21 cellular contexts compared by ENCODE assay signal in the genomic region with DNA sequence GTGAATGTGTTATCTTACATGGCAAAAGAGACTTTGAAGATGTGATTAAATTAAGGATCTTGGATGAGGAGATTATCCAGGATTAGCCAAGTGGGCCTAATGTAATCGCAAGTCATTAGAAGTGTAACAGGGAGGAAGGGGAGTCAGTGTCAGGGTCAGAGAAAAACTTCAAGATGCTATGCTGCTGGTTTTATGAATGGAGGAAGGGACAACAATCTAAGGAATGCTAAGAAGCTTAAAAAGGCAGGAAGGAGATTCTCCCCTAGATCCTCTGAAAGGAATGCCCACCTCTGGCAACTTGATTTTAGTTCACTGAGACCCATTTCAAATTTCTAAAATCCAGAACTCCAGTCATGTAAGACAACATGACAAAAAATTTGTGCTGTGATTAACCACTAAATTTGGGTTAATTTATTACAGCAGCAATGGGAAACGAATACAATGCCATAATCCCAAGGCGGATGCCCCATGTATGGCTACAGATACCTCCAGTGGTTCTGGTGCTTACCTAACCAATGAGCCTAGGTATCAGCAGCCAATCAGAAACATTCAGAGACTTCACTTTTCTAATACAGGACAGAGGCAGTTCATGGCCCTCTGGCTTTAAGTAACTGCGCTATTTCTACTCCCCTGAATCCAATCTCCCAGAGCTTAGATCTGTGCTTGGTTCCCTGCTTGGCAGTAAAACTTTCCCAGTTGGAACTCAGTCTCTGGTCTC. TPM values are rescaled to one million over a fixed set of nuclear protein-coding genes. Genes with fewer than 3 reads are reported as not detected.
A peak's percentile ranks its signal among the peaks of the same experiment; 100 is the strongest.
DNase-seq lines count a peak whose midpoint lies in the region; ATAC-seq, FAIRE-seq and TF ChIP-seq lines count a peak whose summit lies in the region.
"Had no signal": no experiment of that assay in that cellular context is flagged by ENCODE, and none has a peak within 500 bp of the region (broad histone marks: within the 10 kb centered on the region; RNA-seq: fewer than 3 reads in every experiment).

No MANE protein-coding gene starts in this region.

- H3K4me2 ChIP-seq in H9 (ENCODE audit: insufficient read depth, insufficient read length, low read length) = no peak overlapping the region
- no peak overlapping the region for H3K4me2 ChIP-seq in H1 (ENCODE audit: insufficient read depth in 1 of 2, low read depth in 2 of 2, low read length in 2 of 2)
- H3K4me2 ChIP-seq in neural progenitor cell = no peak overlapping the region
- H3K4me2 ChIP-seq: BLaER1 had no signal

- H3K23ac ChIP-seq in H9 (ENCODE audit: insufficient read length, low read depth, low read length) = no peak overlapping the region
- no peak overlapping the region for H3K23ac ChIP-seq in H1 (ENCODE audit: insufficient read length)

- no peaks in the 10 kb centered on the region for H3K36me3 ChIP-seq in H1 (ENCODE audit: control insufficient read depth in 2 of 4, insufficient read depth in 4 of 4, low read length in 3 of 4)
- no peaks in the 10 kb centered on the region for H3K36me3 ChIP-seq in neural progenitor cell
- H3K36me3 ChIP-seq: BLaER1 had no signal

- no peak overlapping the region for H3K4ac ChIP-seq in H9 (ENCODE audit: low read depth, low read length)
- H3K4ac ChIP-seq in H1 (replicated peaks; ENCODE audit: insufficient read length, low read depth, low read length) = no peak overlapping the region

- TF ChIP-seq CTCF in H9 (conservative IDR thresholded peaks at IDR 0.05) (no peak), H1 (IDR thresholded peaks at IDR 0.05; ENCODE audit: control extremely low read depth in 1 of 3, insufficient read depth in 1 of 3, low read depth in 1 of 3, low read length in 3 of 3) (no peak), neural progenitor cell (IDR thresholded peaks at IDR 0.05) (no peak)

- ATAC-seq in GM18520 (IDR thresholded peaks at IDR 0.05; ENCODE audit: unreplicated experiment) = no peak
- ATAC-seq: HCT116 had no signal

- H2BK20ac ChIP-seq in H9 (ENCODE audit: low read depth, low read length, poor library complexity, severe bottlenecking) (no peak overlapping the region), H1 (ENCODE audit: low read length) (no peak overlapping the region)

- no peaks in the 10 kb centered on the region for H4K20me1 ChIP-seq in H9 (ENCODE audit: control insufficient read depth, insufficient read depth, insufficient read length)
- no peaks in the 10 kb centered on the region for H4K20me1 ChIP-seq in H1 (replicated peaks in 1 of 2; ENCODE audit: control insufficient read depth in 1 of 2, insufficient read depth in 2 of 2, low read length in 2 of 2)
- H4K20me1 ChIP-seq in neural progenitor cell (ENCODE audit: low read depth) = no peaks in the 10 kb centered on the region
- H4K20me1 ChIP-seq: BLaER1 had no signal

- H3K9me3 Mint-ChIP-seq in H9 (no peaks in the 10 kb centered on the region), neural progenitor cell (no peaks in the 10 kb centered on the region)
- H3K9me3 Mint-ChIP-seq in activated naive CD4-positive, alpha-beta T cell treated with anti-CD3 and anti-CD28 coated beads, Interleukin-2, amount 10 ng/mL, durations not matched to agents 7 days and 5 days = no peaks in the 10 kb centered on the region
- H3K9me3 Mint-ChIP-seq: CD14-positive monocyte; CD4-positive, alpha-beta memory T cell; HFFc6 had no signal

- H3K4me3 Mint-ChIP-seq in H9 (no peak overlapping the region), neural progenitor cell (no peak overlapping the region)
- H3K4me3 Mint-ChIP-seq in activated naive CD4-positive, alpha-beta T cell treated with anti-CD3 and anti-CD28 coated beads, Interleukin-2, amount 10 ng/mL, durations not matched to agents 7 days and 5 days = no peak overlapping the region
- H3K4me3 Mint-ChIP-seq: CD14-positive monocyte; CD4-positive, alpha-beta memory T cell; HFFc6 had no signal

- H3K79me2 ChIP-seq in H9 (ENCODE audit: insufficient read depth, low read length) (no peaks in the 10 kb centered on the region), H1 (ENCODE audit: control insufficient read depth in 1 of 2, insufficient read depth in 2 of 2, low read length in 2 of 2) (no peaks in the 10 kb centered on the region), neural progenitor cell (ENCODE audit: low read depth) (no peaks in the 10 kb centered on the region)

- H3K9ac ChIP-seq in H9 (ENCODE audit: extremely low read depth, insufficient read length, low read length) (no peak overlapping the region), H1 (replicated peaks in 1 of 4; ENCODE audit: extremely low read depth in 1 of 4, low read depth in 3 of 4, low read length in 3 of 4) (no peak overlapping the region; a peak in 1 of 7 replicates), neural progenitor cell (no peak overlapping the region)
- H3K9ac ChIP-seq: BLaER1 had no signal

- H3K4me1 Mint-ChIP-seq in H9 (peaks cover 21 to 25% of the 10 kb centered on the region in 2 experiments), neural progenitor cell (peaks cover 14% of the 10 kb centered on the region)
- no peaks in the 10 kb centered on the region for H3K4me1 Mint-ChIP-seq in activated naive CD4-positive, alpha-beta T cell treated with anti-CD3 and anti-CD28 coated beads, Interleukin-2, amount 10 ng/mL, durations not matched to agents 7 days and 5 days
- H3K4me1 Mint-ChIP-seq: CD14-positive monocyte; CD4-positive, alpha-beta memory T cell had no signal

- H3F3A ChIP-seq in neural progenitor cell (ENCODE audit: low read depth) = no peaks in the 10 kb centered on the region

- H2BK120ac ChIP-seq in H9 (ENCODE audit: low read depth, low read length, poor library complexity, severe bottlenecking) = no peak overlapping the region
- no peak overlapping the region for H2BK120ac ChIP-seq in H1 (replicated peaks; ENCODE audit: low read depth, low read length)

- DNase-seq in H9 = no peak
- DNase-seq in NCI-H82 treated with DMSO at 0.1 percent for 48 hours (lab: John Stamatoyannopoulos, UW; ENCODE audit: unreplicated experiment) = peak; percentile 35
- no peak for DNase-seq in H1 (ENCODE audit: low read depth in 1 of 2, low spot score in 2 of 2)
- DNase-seq in neural progenitor cell (ENCODE audit: low spot score) = peak; percentile 6
- no peak for DNase-seq in HTR-8/SVneo (ENCODE audit: insufficient read length, low spot score)
- no peak for DNase-seq in activated naive CD4-positive, alpha-beta T cell treated with anti-CD3 and anti-CD28 coated beads, Interleukin-2, amount 10 ng/mL, durations not matched to agents 7 days and 5 days
- DNase-seq: 8988T; CD4-positive, alpha-beta memory T cell; DMS153; DMS79; GF-D8; HFFc6 had no signal

- H4K91ac ChIP-seq in H9 (ENCODE audit: insufficient read length, low read depth, low read length) (no peak overlapping the region), H1 (replicated peaks; ENCODE audit: insufficient read length, low read length) (no peak overlapping the region)

- H3K23me2 ChIP-seq in H9 (ENCODE audit: insufficient read length, low read depth, low read length, poor library complexity, severe bottlenecking) = no peaks in the 10 kb centered on the region
- no peaks in the 10 kb centered on the region for H3K23me2 ChIP-seq in H1 (ENCODE audit: low read depth, low read length)

- H3K27ac Mint-ChIP-seq in H9 (peak overlapping the region in 2 of 3 experiments; percentile 26 to 74; a peak in 2 of 7 replicates), neural progenitor cell (no peak overlapping the region)
- H3K27ac Mint-ChIP-seq in activated naive CD4-positive, alpha-beta T cell treated with anti-CD3 and anti-CD28 coated beads, Interleukin-2, amount 10 ng/mL, durations not matched to agents 7 days and 5 days = no peak overlapping the region
- H3K27ac Mint-ChIP-seq: CD14-positive monocyte, HFFc6 had no signal

- H3K27me3 ChIP-seq in H9 (ENCODE audit: insufficient read depth, low read length) = no peaks in the 10 kb centered on the region
- H3K27me3 ChIP-seq in H1 (replicated peaks in 1 of 4; ENCODE audit: control insufficient read depth in 3 of 4, extremely low read depth in 1 of 4, insufficient read depth in 3 of 4, low read length in 3 of 4) = no peaks in the 10 kb centered on the region
- H3K27me3 ChIP-seq in neural progenitor cell = no peaks in the 10 kb centered on the region
- H3K27me3 ChIP-seq: BLaER1 had no signal

- H3K4me3 ChIP-seq in H1 (ENCODE audit: extremely low read depth in 1 of 4, insufficient read depth in 2 of 4, low read depth in 3 of 4, low read length in 4 of 4) = no peak overlapping the region
- no peak overlapping the region for H3K4me3 ChIP-seq in neural progenitor cell
- H3K4me3 ChIP-seq: BLaER1 had no signal

- H4K8ac ChIP-seq in H9 (replicated peaks; ENCODE audit: insufficient read length, low read depth, low read length) (no peak overlapping the region), H1 (ENCODE audit: extremely low read depth, insufficient read depth, low read length) (no peak overlapping the region)

- CTCF ChIA-PET in H1 (lab: Charles Lee; ENCODE audit: partially characterized antibody) = interaction anchor here (1.2 kb wide), 1 partner anchor 144 kb away, joined by 3 read pairs; no protein-coding TSS in a partner anchor
- CTCF ChIA-PET in activated naive CD4-positive, alpha-beta T cell treated with anti-CD3 and anti-CD28 coated beads, Interleukin-2, amount 10 ng/mL, durations not matched to agents 7 days and 5 days (lab: Charles Lee) = no interaction called here

- no peak overlapping the region for H2AFZ ChIP-seq in H9 (ENCODE audit: low read length)
- no peak overlapping the region for H2AFZ ChIP-seq in H1 (ENCODE audit: low read length)
- H2AFZ ChIP-seq in neural progenitor cell (replicated peaks) = no peak overlapping the region

- no peak overlapping the region for H4K5ac ChIP-seq in H9 (ENCODE audit: insufficient read length, low read depth, low read length)
- no peak overlapping the region for H4K5ac ChIP-seq in H1 (ENCODE audit: insufficient read length, low read depth, low read length)

- H3K79me1 ChIP-seq in H9 (ENCODE audit: insufficient read depth, low read depth, low read length, poor library complexity, severe bottlenecking) (no peaks in the 10 kb centered on the region), H1 (ENCODE audit: low read depth, low read length) (no peaks in the 10 kb centered on the region)

- H3K56ac ChIP-seq in H9 (ENCODE audit: insufficient read length, low read depth, low read length) = no peak overlapping the region
- H3K56ac ChIP-seq in H1 (replicated peaks; ENCODE audit: insufficient read length, low read depth, low read length) = no peak overlapping the region

- H3K14ac ChIP-seq in H9 (ENCODE audit: insufficient read depth, low read length) (no peak overlapping the region), H1 (ENCODE audit: insufficient read length) (no peak overlapping the region)

- POLR2A ChIA-PET in H1 (lab: Charles Lee; ENCODE audit: partially characterized antibody) = no interaction called here

- H3K27me3 Mint-ChIP-seq in H9 (ENCODE audit: low read depth) (no peaks in the 10 kb centered on the region), neural progenitor cell (ENCODE audit: insufficient read depth, low read depth) (peaks cover 5% of the 10 kb centered on the region)
- peaks cover 28% of the 10 kb centered on the region for H3K27me3 Mint-ChIP-seq in activated naive CD4-positive, alpha-beta T cell treated with anti-CD3 and anti-CD28 coated beads, Interleukin-2, amount 10 ng/mL, durations not matched to agents 7 days and 5 days

- no peak for TF ChIP-seq EP300 in H1 (IDR thresholded peaks at IDR 0.05; ENCODE audit: borderline replicate concordance in 1 of 2, low read depth in 2 of 2, low read length in 2 of 2)

- no peak overlapping the region for H3T11ph ChIP-seq in H9 (ENCODE audit: low read length)

- H3K9me3 ChIP-seq in H9 (ENCODE audit: control insufficient read depth, low read depth, low read length) (no peaks in the 10 kb centered on the region), H1 (ENCODE audit: insufficient read depth in 2 of 2, low read depth in 1 of 2, low read length in 1 of 2) (no peaks in the 10 kb centered on the region), neural progenitor cell (ENCODE audit: low read depth) (no peaks in the 10 kb centered on the region)
- H3K9me3 ChIP-seq: BLaER1 had no signal

- FAIRE-seq in H1 (lab: Jason Lieb, UNC) (peak; percentile 71), HTR-8/SVneo (lab: Jason Lieb, UNC) (no peak)
- FAIRE-seq: GM19239, H54 had no signal

- TF ChIP-seq RAD21 in H1 (IDR thresholded peaks at IDR 0.05 in 1 of 2, conservative IDR thresholded peaks at IDR 0.05 in 1 of 2; ENCODE audit: low read depth in 2 of 2, low read length in 2 of 2) = no peak

- H2BK12ac ChIP-seq in H9 (ENCODE audit: insufficient read length, low read depth, low read length) (no peak overlapping the region), H1 (ENCODE audit: low read depth, low read length) (no peak overlapping the region)

- TF ChIP-seq POLR2A in H1 (IDR thresholded peaks at IDR 0.05; ENCODE audit: control extremely low read depth in 1 of 2, low read depth in 2 of 2, low read length in 2 of 2) = no peak

- H2AK5ac ChIP-seq in H9 (ENCODE audit: insufficient read length, low read length) (no peak overlapping the region), H1 (ENCODE audit: low read depth, low read length) (no peak overlapping the region)

- H3K18ac ChIP-seq in H9 (ENCODE audit: insufficient read length, low read depth, low read length) = no peak overlapping the region
- H3K18ac ChIP-seq in H1 (ENCODE audit: extremely low read depth, low read length) = no peak overlapping the region

- H3K4me1 ChIP-seq in H9 (ENCODE audit: insufficient read depth, low read length) (peaks cover 9% of the 10 kb centered on the region; the same call in 1 of the 2 replicates), H1 (replicated peaks in 1 of 4; ENCODE audit: control insufficient read depth in 3 of 4, insufficient read depth in 4 of 4, low read length in 3 of 4) (peaks cover 2 to 7% (median 5%) of the 10 kb centered on the region in 4 experiments; a peak in 5 of 7 replicates), neural progenitor cell (peaks cover 3% of the 10 kb centered on the region)
- H3K4me1 ChIP-seq: BLaER1 had no signal

- no CpG with 5 or more reads among the region's 4 CpGs for WGBS in H9 (ENCODE audit: extremely low coverage, insufficient read length, low lambda C conversion rate)
- 86% methylated on average over 4 of the region's 4 CpGs; no CpG with 5 or more reads in 1 of the 2 experiments for WGBS in H1 (ENCODE audit: extremely low coverage in 1 of 2, insufficient coverage in 1 of 2, insufficient read length in 1 of 2, insufficient replicate concordance in 2 of 2, low coverage in 1 of 2, low lambda C conversion rate in 2 of 2, missing lambda C conversion rate in 1 of 2), 2 experiments

- H3K27ac ChIP-seq in H9 (ENCODE audit: insufficient read length, low read depth, low read length) = no peak overlapping the region
- no peak overlapping the region for H3K27ac ChIP-seq in H1 (ENCODE audit: low read depth, low read length)
- no peak overlapping the region for H3K27ac ChIP-seq in neural progenitor cell
- H3K27ac ChIP-seq: BLaER1 had no signal

- H2BK15ac ChIP-seq in H9 (ENCODE audit: low read depth, low read length) = no peak overlapping the region
- no peak overlapping the region for H2BK15ac ChIP-seq in H1 (ENCODE audit: low read length)

- H2BK5ac ChIP-seq in H9 (ENCODE audit: insufficient read length, low read length) (no peak overlapping the region), H1 (ENCODE audit: low read depth, low read length) (no peak overlapping the region)

- no peaks in the 10 kb centered on the region for H3K36me3 Mint-ChIP-seq in H9 (ENCODE audit: insufficient read depth in 1 of 3, low read depth in 3 of 3)
- no peaks in the 10 kb centered on the region for H3K36me3 Mint-ChIP-seq in neural progenitor cell
- H3K36me3 Mint-ChIP-seq in activated naive CD4-positive, alpha-beta T cell treated with anti-CD3 and anti-CD28 coated beads, Interleukin-2, amount 10 ng/mL, durations not matched to agents 7 days and 5 days = no peaks in the 10 kb centered on the region
- H3K36me3 Mint-ChIP-seq: CD14-positive monocyte; CD4-positive, alpha-beta memory T cell had no signal

RNA-seq across cellular contexts. Expression of a gene that starts 3.6 kb away (rescaled TPM):
- total RNA-seq in H9 (2021) (not detected in 2 replicates), neural progenitor cell (ENCODE audit: low replicate concordance) (not detected in 2 replicates)
- total RNA-seq in H1 (2021; fragmentation: NEBNext Ultra II Directional; extraction: Animal tissue kit (Norgen Biotek cat#: 25700)) = not detected in 2 replicates
- polyA plus RNA-seq in H1 (2011; rRNA removed) = not detected in 2 replicates
- not detected for polyA plus RNA-seq in H1 (2011; cell fraction: cytosol; rRNA removed)
- not detected for polyA plus RNA-seq in H1 (2011; cell fraction: nucleus; rRNA removed)
- polyA plus RNA-seq in H1 (2012, experiment 1 of 2) = not detected in 4 replicates
- not detected for polyA plus RNA-seq in H1 (2012, experiment 2 of 2)
- not detected for polyA plus RNA-seq in H1 (2013, experiment 1 of 2)
- polyA plus RNA-seq in H1 (2013, experiment 2 of 2) = not detected
- polyA minus RNA-seq in H1 (2011; rRNA and poly(A)+ RNA removed) = not detected in 2 replicates
- not detected for polyA minus RNA-seq in H1 (2011; cell fraction: cytosol; rRNA and poly(A)+ RNA removed)
- polyA minus RNA-seq in H1 (2011; cell fraction: nucleus; rRNA and poly(A)+ RNA removed) = not detected
- total RNA-seq: A673; CD4-positive, alpha-beta memory T cell; Daoy; HFFc6 had no signal
- polyA plus RNA-seq: AG04450; CD14-positive monocyte; CD4-positive, alpha-beta memory T cell had no signal

RNA-seq across cellular contexts. Expression of a gene that starts 10.8 kb away (rescaled TPM):
- total RNA-seq in H9 (2021) = not detected in 2 replicates
- not detected in 2 replicates for total RNA-seq in H1 (2021; fragmentation: NEBNext Ultra II Directional; extraction: Animal tissue kit (Norgen Biotek cat#: 25700))
- not detected in 2 replicates for polyA plus RNA-seq in H1 (2011; rRNA removed)
- not detected for polyA plus RNA-seq in H1 (2011; cell fraction: cytosol; rRNA removed)
- not detected for polyA plus RNA-seq in H1 (2011; cell fraction: nucleus; rRNA removed)
- polyA plus RNA-seq in H1 (2012, experiment 1 of 2) = not detected in 4 replicates
- not detected for polyA plus RNA-seq in H1 (2012, experiment 2 of 2)
- not detected for polyA plus RNA-seq in H1 (2013, experiment 1 of 2)
- polyA plus RNA-seq in H1 (2013, experiment 2 of 2) = not detected
- not detected in 2 replicates for polyA minus RNA-seq in H1 (2011; rRNA and poly(A)+ RNA removed)
- not detected for polyA minus RNA-seq in H1 (2011; cell fraction: cytosol; rRNA and poly(A)+ RNA removed)
- 0.60 TPM for polyA minus RNA-seq in H1 (2011; cell fraction: nucleus; rRNA and poly(A)+ RNA removed)
- not detected in 2 replicates for total RNA-seq in neural progenitor cell (ENCODE audit: low replicate concordance)
- total RNA-seq: A673; CD4-positive, alpha-beta memory T cell; Daoy; HFFc6 had no signal
- polyA plus RNA-seq: AG04450; CD14-positive monocyte; CD4-positive, alpha-beta memory T cell had no signal

RNA-seq across cellular contexts. Expression of a gene that starts 21.2 kb away (rescaled TPM):
- total RNA-seq in H9 (2021) (not detected in 2 replicates), neural progenitor cell (ENCODE audit: low replicate concordance) (not detected in 2 replicates)
- total RNA-seq in H1 (2021; fragmentation: NEBNext Ultra II Directional; extraction: Animal tissue kit (Norgen Biotek cat#: 25700)) = not detected in 2 replicates
- polyA plus RNA-seq in H1 (2011; rRNA removed) = 0.06 TPM in 2 replicates
- not detected for polyA plus RNA-seq in H1 (2011; cell fraction: cytosol; rRNA removed)
- not detected for polyA plus RNA-seq in H1 (2011; cell fraction: nucleus; rRNA removed)
- not detected in 4 replicates for polyA plus RNA-seq in H1 (2012, experiment 1 of 2)
- polyA plus RNA-seq in H1 (2012, experiment 2 of 2) = not detected
- not detected for polyA plus RNA-seq in H1 (2013, experiment 1 of 2)
- not detected for polyA plus RNA-seq in H1 (2013, experiment 2 of 2)
- not detected in 2 replicates for polyA minus RNA-seq in H1 (2011; rRNA and poly(A)+ RNA removed)
- not detected for polyA minus RNA-seq in H1 (2011; cell fraction: cytosol; rRNA and poly(A)+ RNA removed)
- not detected for polyA minus RNA-seq in H1 (2011; cell fraction: nucleus; rRNA and poly(A)+ RNA removed)
- total RNA-seq: A673; CD4-positive, alpha-beta memory T cell; Daoy; HFFc6 had no signal
- polyA plus RNA-seq: AG04450; CD14-positive monocyte; CD4-positive, alpha-beta memory T cell had no signal

RNA-seq across cellular contexts. Expression of a gene that starts 36.0 kb away (rescaled TPM):
- total RNA-seq in H9 (2021) = 26.8 and 30.0 TPM in 2 replicates
- 27.9 and 32.6 TPM in 2 replicates for total RNA-seq in H1 (2021; fragmentation: NEBNext Ultra II Directional; extraction: Animal tissue kit (Norgen Biotek cat#: 25700))
- polyA plus RNA-seq in H1 (2011; rRNA removed) = 4.3 and 5.7 TPM in 2 replicates
- polyA plus RNA-seq in H1 (2011; cell fraction: cytosol; rRNA removed) = 12.6 TPM
- polyA plus RNA-seq in H1 (2011; cell fraction: nucleus; rRNA removed) = 7.7 TPM
- 16.8 to 22.8 TPM (median 18.4 TPM) in 4 replicates for polyA plus RNA-seq in H1 (2012, experiment 1 of 2)
- 1.9 TPM for polyA plus RNA-seq in H1 (2012, experiment 2 of 2)
- 11.6 TPM for polyA plus RNA-seq in H1 (2013, experiment 1 of 2)
- polyA plus RNA-seq in H1 (2013, experiment 2 of 2) = 12.0 TPM
- polyA minus RNA-seq in H1 (2011; rRNA and poly(A)+ RNA removed) = 19.1 and 24.1 TPM in 2 replicates
- polyA minus RNA-seq in H1 (2011; cell fraction: cytosol; rRNA and poly(A)+ RNA removed) = 13.0 TPM
- 26.9 TPM for polyA minus RNA-seq in H1 (2011; cell fraction: nucleus; rRNA and poly(A)+ RNA removed)
- 27.8 and 35.4 TPM in 2 replicates for total RNA-seq in neural progenitor cell (ENCODE audit: low replicate concordance)

RNA-seq across cellular contexts. Expression of a gene that starts 40.6 kb away (rescaled TPM):
- total RNA-seq in H9 (2021) = not detected in 2 replicates
- total RNA-seq in H1 (2021; fragmentation: NEBNext Ultra II Directional; extraction: Animal tissue kit (Norgen Biotek cat#: 25700)) = not detected in 2 replicates
- not detected in 2 replicates for polyA plus RNA-seq in H1 (2011; rRNA removed)
- polyA plus RNA-seq in H1 (2011; cell fraction: cytosol; rRNA removed) = not detected
- not detected for polyA plus RNA-seq in H1 (2011; cell fraction: nucleus; rRNA removed)
- polyA plus RNA-seq in H1 (2012, experiment 1 of 2) = not detected in 4 replicates
- polyA plus RNA-seq in H1 (2012, experiment 2 of 2) = not detected
- polyA plus RNA-seq in H1 (2013, experiment 1 of 2) = not detected
- not detected for polyA plus RNA-seq in H1 (2013, experiment 2 of 2)
- polyA minus RNA-seq in H1 (2011; rRNA and poly(A)+ RNA removed) = not detected in 2 replicates
- polyA minus RNA-seq in H1 (2011; cell fraction: cytosol; rRNA and poly(A)+ RNA removed) = not detected
- not detected for polyA minus RNA-seq in H1 (2011; cell fraction: nucleus; rRNA and poly(A)+ RNA removed)
- total RNA-seq in neural progenitor cell (ENCODE audit: low replicate concordance) = not detected in 2 replicates
- total RNA-seq: A673; CD4-positive, alpha-beta memory T cell; Daoy; HFFc6 had no signal
- polyA plus RNA-seq: AG04450; CD14-positive monocyte; CD4-positive, alpha-beta memory T cell had no signal

Comparison
In these comparisons a context has a peak if more than half of its experiments do, and no peak if none do; other contexts are left out.
1. DNase-seq: peak in NCI-H82 treated with DMSO at 0.1 percent for 48 hours (single experiment) and neural progenitor cell (single experiment); none in H9 (single experiment), H1 (0 of 2), HTR-8/SVneo (single experiment) and activated naive CD4-positive, alpha-beta T cell treated with anti-CD3 and anti-CD28 coated beads, Interleukin-2, amount 10 ng/mL, durations not matched to agents 7 days and 5 days (single experiment).
2. H3K27ac Mint-ChIP-seq: peak in H9 (2 of 3); none in neural progenitor cell (single experiment) and activated naive CD4-positive, alpha-beta T cell treated with anti-CD3 and anti-CD28 coated beads, Interleukin-2, amount 10 ng/mL, durations not matched to agents 7 days and 5 days (single experiment).